In genomic region chr18:25365242-25365641, GRCh38 we compare ENCODE assay signal across 22 cellular contexts. TPM values are rescaled to one million over a fixed set of nuclear protein-coding genes. Genes with fewer than 3 reads are reported as not detected.
"Had no signal": no experiment of that assay in that cellular context is flagged by ENCODE, and none has a peak within 500 bp of the region (broad histone marks: within the 10 kb centered on the region; RNA-seq: fewer than 3 reads in every experiment).

No MANE protein-coding gene starts in this region.

- H3K27ac ChIP-seq: right lobe of liver, skin epidermis, tibial artery had no signal

- H3K4me3 Mint-ChIP-seq: activated CD8-positive, alpha-beta T cell treated with anti-CD3 and anti-CD28 coated beads, Interleukin-2, amount 10 ng/mL, durations not matched to agents 7 days and 5 days; activated T-helper 1 cell treated with anti-CD3 and anti-CD28 coated beads, Interleukin-12 subunit alpha, Interleukin-12 subunit beta, Interleukin-2, Interleukin-4 antibody, amounts not matched to agents 30 ng/mL and 10 ng/mL and 1 ng/mL, durations not matched to agents 14 hours and 24 hours and 36 hours; brain; stimulated activated effector memory CD8-positive, alpha-beta T cell treated with anti-CD3 and anti-CD28 coated beads, Interleukin-12 subunit alpha, Interleukin-12 subunit beta, amount 100 ng/mL, for 72 hours; stimulated activated naive CD8-positive, alpha-beta T cell treated with anti-CD3 and anti-CD28 coated beads, Interleukin-15, amount 100 ng/mL, for 72 hours; T-helper 2 cell treated with Interferon-gamma antibody and Interleukin-4, amounts not matched to agents 5 μg/mL and 100 μg/mL, for 36 hours had no signal

- H3K4me3 ChIP-seq: right lobe of liver, skin epidermis, tibial artery had no signal

- H3K36me3 ChIP-seq: right lobe of liver, tibial artery had no signal

- H3K4me1 ChIP-seq: right lobe of liver, tibial artery had no signal

- ATAC-seq: activated CD8-positive, alpha-beta T cell treated with anti-CD3 and anti-CD28 coated beads, Interleukin-2, amount 10 ng/mL, durations not matched to agents 7 days and 5 days; esophagus mucosa; right lobe of liver; stimulated activated effector memory CD8-positive, alpha-beta T cell treated with anti-CD3 and anti-CD28 coated beads, Interleukin-12 subunit alpha, Interleukin-12 subunit beta, amount 100 ng/mL, for 72 hours; stimulated activated naive CD8-positive, alpha-beta T cell treated with anti-CD3 and anti-CD28 coated beads, Interleukin-15, amount 100 ng/mL, for 72 hours had no signal

- H3K27me3 ChIP-seq: right lobe of liver had no signal

- H3K9me3 Mint-ChIP-seq: activated T-helper 1 cell treated with anti-CD3 and anti-CD28 coated beads, Interleukin-12 subunit alpha, Interleukin-12 subunit beta, Interleukin-2, Interleukin-4 antibody, amounts not matched to agents 30 ng/mL and 10 ng/mL and 1 ng/mL, durations not matched to agents 14 hours and 24 hours and 36 hours; T-helper 2 cell treated with Interferon-gamma antibody and Interleukin-4, amounts not matched to agents 5 μg/mL and 100 μg/mL, for 36 hours had no signal

- H3K4me1 Mint-ChIP-seq: brain; stimulated activated effector memory CD8-positive, alpha-beta T cell treated with anti-CD3 and anti-CD28 coated beads, Interleukin-12 subunit alpha, Interleukin-12 subunit beta, amount 100 ng/mL, for 72 hours; stimulated activated naive CD8-positive, alpha-beta T cell treated with anti-CD3 and anti-CD28 coated beads, Interleukin-15, amount 100 ng/mL, for 72 hours had no signal

- H3K36me3 Mint-ChIP-seq: brain; stimulated activated effector memory CD8-positive, alpha-beta T cell treated with anti-CD3 and anti-CD28 coated beads, Interleukin-12 subunit alpha, Interleukin-12 subunit beta, amount 100 ng/mL, for 72 hours had no signal

- H3K27ac Mint-ChIP-seq: activated CD8-positive, alpha-beta T cell treated with anti-CD3 and anti-CD28 coated beads, Interleukin-2, amount 10 ng/mL, durations not matched to agents 7 days and 5 days; activated T-helper 1 cell treated with anti-CD3 and anti-CD28 coated beads, Interleukin-12 subunit alpha, Interleukin-12 subunit beta, Interleukin-2, Interleukin-4 antibody, amounts not matched to agents 30 ng/mL and 10 ng/mL and 1 ng/mL, durations not matched to agents 14 hours and 24 hours and 36 hours; brain; stimulated activated effector memory CD8-positive, alpha-beta T cell treated with anti-CD3 and anti-CD28 coated beads, Interleukin-12 subunit alpha, Interleukin-12 subunit beta, amount 100 ng/mL, for 72 hours; stimulated activated naive CD8-positive, alpha-beta T cell treated with anti-CD3 and anti-CD28 coated beads, Interleukin-15, amount 100 ng/mL, for 72 hours; T-helper 2 cell treated with Interferon-gamma antibody and Interleukin-4, amounts not matched to agents 5 μg/mL and 100 μg/mL, for 36 hours had no signal

- DNase-seq: activated CD4-positive, alpha-beta T cell treated with anti-CD3 and anti-CD28 coated beads for 1 hour; activated CD4-positive, alpha-beta T cell treated with anti-CD3 and anti-CD28 coated beads, Interleukin-2, amount 50 U/mL, for 1 hour; activated CD8-positive, alpha-beta T cell treated with anti-CD3 and anti-CD28 coated beads, Interleukin-2, amount 10 ng/mL, durations not matched to agents 7 days and 5 days; activated gamma-delta T cell; activated naive CD4-positive, alpha-beta T cell treated with anti-CD3 and anti-CD28 coated beads, Interleukin-2, amount 50 U/mL, for 16 hours; aorta; dermis blood vessel endothelial cell; effector CD8-positive, alpha-beta T cell; glutamatergic neuron; hippocampal formation; mesenchymal stem cell; nucleus accumbens; right lobe of liver; stimulated activated CD4-positive, alpha-beta T cell treated with anti-CD3 and anti-CD28 coated beads, Interleukin-1b, Interleukin-23, amount 100 ng/mL, for 48 hours; stimulated activated naive CD8-positive, alpha-beta T cell treated with anti-CD3 and anti-CD28 coated beads, Interleukin-15, amount 100 ng/mL, for 72 hours; tibial artery had no signal

- H3K9me3 ChIP-seq: right lobe of liver, tibial artery had no signal

RNA-seq across cellular contexts. Expression of gene ZNF521, which starts 13.3 kb away (rescaled TPM):
- total RNA-seq: activated CD8-positive, alpha-beta T cell treated with anti-CD3 and anti-CD28 coated beads, Interleukin-2, amount 10 ng/mL, durations not matched to agents 7 days and 5 days; activated T-helper 1 cell treated with anti-CD3 and anti-CD28 coated beads, Interleukin-12 subunit alpha, Interleukin-12 subunit beta, Interleukin-2, Interleukin-4 antibody, amounts not matched to agents 30 ng/mL and 10 ng/mL and 1 ng/mL, durations not matched to agents 14 hours and 24 hours and 36 hours had no signal
